In genomic region chr6:14612016-14612415, GRCh38 we compare ENCODE assay signal across 23 cellular contexts.
DNase-seq lines count a peak whose midpoint lies in the region; ATAC-seq lines count a peak whose summit lies in the region.
"Had no signal": no experiment of that assay in that cellular context is flagged by ENCODE, and none has a peak within 500 bp of the region (broad histone marks: within the 10 kb centered on the region; RNA-seq: fewer than 3 reads in every experiment).

No MANE protein-coding gene starts in this region.

- DNase-seq in AG20443 (ENCODE audit: low spot score) (peak; percentile 20), HK-2 (ENCODE audit: unreplicated experiment) (peak; percentile 17), adipocyte (ENCODE audit: low read depth) (peak; percentile 19), immature natural killer cell (peak in 2 of 3 donors; percentile 12 to 40), DMS53 treated with DMSO at 0.1 percent for 48 hours (lab: John Stamatoyannopoulos, UW; ENCODE audit: unreplicated experiment) (no peak)
- no peak for DNase-seq in activated CD4-positive, alpha-beta T cell treated with anti-CD3 and anti-CD28 coated beads for 4 hours
- DNase-seq: activated B cell treated with CpG ODN at 0.5 μM for 24 hours; activated CD8-positive, alpha-beta memory T cell treated with anti-CD3 and anti-CD28 coated beads, Interleukin-2, amount 10 ng/mL, durations not matched to agents 7 days and 5 days; activated gamma-delta T cell treated with Interleukin-2 at 50 U/mL for 16 hours; DMS79; effector memory CD4-positive, alpha-beta T cell; NCI-H2029 treated with DMSO at 0.1 percent for 48 hours; NCI-H526; T-cell; transverse colon had no signal

- ATAC-seq in HG02588 (IDR thresholded peaks at IDR 0.05; ENCODE audit: unreplicated experiment) (no peak), GM18909 (IDR thresholded peaks at IDR 0.05; ENCODE audit: poor library complexity, unreplicated experiment) (no peak)
- ATAC-seq: activated CD8-positive, alpha-beta memory T cell treated with anti-CD3 and anti-CD28 coated beads, Interleukin-2, amount 10 ng/mL, durations not matched to agents 7 days and 5 days; Panc1; sciatic nerve; T-cell had no signal

- peaks cover 0 to 7% (median 0%) of the 10 kb centered on the region in 6 donors for H3K9me3 Mint-ChIP-seq in immature natural killer cell

- peak overlapping the region in 2 of 5 donors; percentile 44 for H3K4me3 Mint-ChIP-seq in immature natural killer cell
- H3K4me3 Mint-ChIP-seq: activated B cell treated with CpG ODN at 0.5 μM for 24 hours; activated CD8-positive, alpha-beta memory T cell treated with anti-CD3 and anti-CD28 coated beads, Interleukin-2, amount 10 ng/mL, durations not matched to agents 7 days and 5 days; mesothelial cell of epicardium; T-cell had no signal

- no peaks in the 10 kb centered on the region for H3K36me3 Mint-ChIP-seq in immature natural killer cell
- H3K36me3 Mint-ChIP-seq: mesothelial cell of epicardium, T-cell had no signal

- H3K4me1 Mint-ChIP-seq in immature natural killer cell: peaks cover 16 to 41% of the 10 kb centered on the region in 2 donors
- H3K4me1 Mint-ChIP-seq: activated CD8-positive, alpha-beta memory T cell treated with anti-CD3 and anti-CD28 coated beads, Interleukin-2, amount 10 ng/mL, durations not matched to agents 7 days and 5 days; mesothelial cell of epicardium had no signal

- H3K27me3 ChIP-seq in adipocyte (replicated peaks; ENCODE audit: control insufficient read depth, insufficient read depth, low read length): no peaks in the 10 kb centered on the region
- H3K27me3 ChIP-seq: BLaER1 treated with 17β-estradiol and CSF1 and Interleukin-3, amounts not matched to agents 10 nM and 100 nM; cardiac muscle cell; neutrophil; transverse colon had no signal

- no peak overlapping the region for H3K4me3 ChIP-seq in adipocyte (ENCODE audit: low read length)
- H3K4me3 ChIP-seq: BLaER1 treated with 17β-estradiol and CSF1 and Interleukin-3, amounts not matched to agents 10 nM and 100 nM; cardiac muscle cell; transverse colon had no signal

- peak overlapping the region in 2 of 6 donors; percentile 12 to 62 for H3K27ac Mint-ChIP-seq in immature natural killer cell
- H3K27ac Mint-ChIP-seq: activated B cell treated with CpG ODN at 0.5 μM for 24 hours; activated CD8-positive, alpha-beta memory T cell treated with anti-CD3 and anti-CD28 coated beads, Interleukin-2, amount 10 ng/mL, durations not matched to agents 7 days and 5 days; mesothelial cell of epicardium; T-cell had no signal

- H3K36me3 ChIP-seq in adipocyte (ENCODE audit: control insufficient read depth, insufficient read depth, low read length, severe bottlenecking): no peaks in the 10 kb centered on the region
- H3K36me3 ChIP-seq: BLaER1 treated with 17β-estradiol and CSF1 and Interleukin-3, amounts not matched to agents 10 nM and 100 nM; cardiac muscle cell; neutrophil; transverse colon had no signal

- no peak overlapping the region for H3K9ac ChIP-seq in adipocyte (ENCODE audit: low read length)
- H3K9ac ChIP-seq: BLaER1 treated with 17β-estradiol and CSF1 and Interleukin-3, amounts not matched to agents 10 nM and 100 nM had no signal

- H3K9me3 ChIP-seq in adipocyte (ENCODE audit: control insufficient read depth, low read length): peaks cover 6% of the 10 kb centered on the region
- H3K9me3 ChIP-seq: neutrophil had no signal

- peaks cover 6 to 23% (median 7%) of the 10 kb centered on the region in 3 donors for H3K27me3 Mint-ChIP-seq in immature natural killer cell (ENCODE audit: low read depth in 3 of 3)
- H3K27me3 Mint-ChIP-seq: activated B cell treated with CpG ODN at 0.5 μM for 24 hours had no signal

- H3K4me1 ChIP-seq in adipocyte (ENCODE audit: control insufficient read depth, insufficient read depth, low read length): peaks cover 5% of the 10 kb centered on the region
- H3K4me1 ChIP-seq: transverse colon had no signal

Comparison
In these comparisons a context has a peak if more than half of its experiments do, and no peak if none do; other contexts are left out.
1. DNase-seq: peak in AG20443 (single experiment), HK-2 (single experiment), adipocyte (single experiment) and immature natural killer cell (2 of 3); none in DMS53 treated with DMSO at 0.1 percent for 48 hours (single experiment) and activated CD4-positive, alpha-beta T cell treated with anti-CD3 and anti-CD28 coated beads for 4 hours (0 of 2).